1 cellular context compared by ENCODE assay signal in the genomic region with DNA sequence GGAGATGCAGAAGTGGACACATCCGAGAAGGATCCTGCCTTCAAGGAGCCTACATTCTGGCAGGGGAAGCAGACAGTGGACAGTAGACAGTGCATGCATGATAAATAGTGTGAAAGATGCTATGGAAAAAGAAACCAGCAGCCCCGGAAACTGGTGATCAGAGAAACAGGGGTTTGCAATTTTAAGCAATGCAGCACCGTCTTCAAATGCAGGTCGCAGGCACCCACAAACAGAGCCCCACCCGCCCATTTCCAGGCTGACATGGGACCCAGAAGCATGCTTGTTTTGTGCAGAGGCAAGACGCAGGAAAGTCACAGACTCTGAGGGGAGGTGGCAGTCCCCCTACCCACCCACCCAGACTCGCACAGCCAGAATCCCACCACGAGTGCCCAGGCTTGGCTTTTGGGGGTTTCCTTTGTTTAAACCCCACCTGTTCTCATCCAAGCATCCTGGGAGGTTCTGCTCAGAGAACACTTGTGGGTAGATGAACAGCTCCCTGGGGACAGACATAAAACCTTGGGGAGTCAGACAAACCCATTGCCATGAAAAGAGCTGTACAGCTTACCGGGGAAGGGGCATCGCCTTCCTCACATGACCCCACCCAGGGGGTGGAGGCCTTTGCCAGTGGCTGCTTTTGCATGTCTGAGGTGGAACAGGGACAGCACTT.
TF ChIP-seq lines count a peak whose summit lies in the region.

No MANE protein-coding gene starts in this region.

TF ChIP-seq in GM23338, 12 proteins besides CTCF, POLR2A, EP300 and RAD21:
- no peak for TF ChIP-seq REST (IDR thresholded peaks at IDR 0.05; ENCODE audit: unreplicated experiment)
